Comparison of ENCODE assay signal across 10 cellular contexts in the genomic region with DNA sequence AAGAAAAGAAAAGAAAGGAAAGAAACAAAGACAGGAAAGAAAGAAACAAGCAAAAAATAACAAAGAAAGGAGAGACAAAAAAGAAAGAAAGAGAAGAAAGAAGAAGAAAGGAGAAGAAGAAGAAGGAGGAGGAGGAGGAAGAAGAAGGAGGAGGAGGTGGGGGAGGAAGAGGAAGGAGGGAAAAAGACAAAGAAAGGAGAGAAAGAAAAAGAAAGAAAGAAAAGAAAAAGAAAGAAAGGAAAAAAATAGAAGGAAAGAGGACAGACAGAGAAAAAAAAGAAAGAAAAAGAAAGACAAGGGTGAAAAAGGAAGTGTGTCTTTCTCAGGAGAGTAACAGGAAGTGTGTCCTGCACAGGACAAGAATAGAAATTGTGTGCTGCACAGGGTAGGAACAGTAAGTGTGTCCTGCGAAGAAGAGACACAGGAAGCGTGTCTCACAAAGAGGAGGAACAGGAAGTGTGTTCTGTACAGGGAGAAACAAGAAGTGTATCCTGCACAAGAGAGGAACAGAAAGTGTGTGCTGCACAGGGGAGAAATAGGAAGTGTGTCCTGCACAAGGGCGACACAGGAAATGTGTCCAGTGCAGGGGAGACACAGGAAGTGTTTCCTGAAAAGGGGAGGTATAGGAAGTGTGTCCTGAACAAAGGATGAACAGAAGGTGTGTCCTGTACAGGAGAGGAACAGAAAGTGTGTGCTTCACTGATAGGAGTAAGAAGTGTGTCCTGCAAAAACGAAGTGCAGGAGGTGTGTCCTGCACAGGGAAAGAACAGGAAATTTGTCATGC.
DNase-seq lines count a peak whose midpoint lies in the region; ATAC-seq and TF ChIP-seq lines count a peak whose summit lies in the region.
"Had no signal": no experiment of that assay in that cellular context is flagged by ENCODE, and none has a peak within 500 bp of the region (broad histone marks: within the 10 kb centered on the region; RNA-seq: fewer than 3 reads in every experiment).

No MANE protein-coding gene starts in this region.

- no peak overlapping the region for H2BK5ac ChIP-seq in trophoblast cell (ENCODE audit: low read depth, low read length, poor library complexity)

- H3K4me1 ChIP-seq in trophoblast cell (ENCODE audit: control insufficient read depth in 1 of 2, insufficient read depth in 2 of 2, low read length in 2 of 2) = no peaks in the 10 kb centered on the region
- H3K4me1 ChIP-seq: A549 had no signal

- H3K27me3 Mint-ChIP-seq in activated CD4-positive, alpha-beta T cell treated with anti-CD3 and anti-CD28 coated beads, Interleukin-2, amount 10 ng/mL, durations not matched to agents 7 days and 5 days = no peaks in the 10 kb centered on the region
- H3K27me3 Mint-ChIP-seq in T-helper 2 cell treated with Interferon-gamma antibody and Interleukin-4, amounts not matched to agents 5 μg/mL and 100 μg/mL, for 36 hours (ENCODE audit: low read depth) = no peaks in the 10 kb centered on the region

- H4K12ac ChIP-seq in trophoblast cell (ENCODE audit: low read depth, low read length) = no peak overlapping the region

- H3K27ac Mint-ChIP-seq in activated CD4-positive, alpha-beta T cell treated with anti-CD3 and anti-CD28 coated beads, Interleukin-2, amount 10 ng/mL, durations not matched to agents 7 days and 5 days = peak overlapping the region; percentile 86
- peak overlapping the region; percentile 69 for H3K27ac Mint-ChIP-seq in T-helper 2 cell treated with Interferon-gamma antibody and Interleukin-4, amounts not matched to agents 5 μg/mL and 100 μg/mL, for 36 hours

- no peak overlapping the region for H3K4ac ChIP-seq in trophoblast cell (ENCODE audit: low read depth, low read length)

- no peak overlapping the region for H2AK5ac ChIP-seq in trophoblast cell (ENCODE audit: low read length)

- H3K79me1 ChIP-seq in trophoblast cell (ENCODE audit: low read length) = no peaks in the 10 kb centered on the region

- no peak overlapping the region for H3K23ac ChIP-seq in trophoblast cell (ENCODE audit: low read length)

- H3K4me3 Mint-ChIP-seq in activated CD4-positive, alpha-beta T cell treated with anti-CD3 and anti-CD28 coated beads, Interleukin-2, amount 10 ng/mL, durations not matched to agents 7 days and 5 days = no peak overlapping the region
- H3K4me3 Mint-ChIP-seq in T-helper 2 cell treated with Interferon-gamma antibody and Interleukin-4, amounts not matched to agents 5 μg/mL and 100 μg/mL, for 36 hours = peak overlapping the region; percentile 38

- H3K9me3 ChIP-seq in trophoblast cell (ENCODE audit: insufficient read depth, low read depth, low read length) = no peaks in the 10 kb centered on the region

- no peaks in the 10 kb centered on the region for H3K27me3 ChIP-seq in trophoblast cell (ENCODE audit: insufficient read depth, low read length)

- peaks cover 16% of the 10 kb centered on the region for H3K4me1 Mint-ChIP-seq in activated CD4-positive, alpha-beta T cell treated with anti-CD3 and anti-CD28 coated beads, Interleukin-2, amount 10 ng/mL, durations not matched to agents 7 days and 5 days
- H3K4me1 Mint-ChIP-seq in T-helper 2 cell treated with Interferon-gamma antibody and Interleukin-4, amounts not matched to agents 5 μg/mL and 100 μg/mL, for 36 hours (ENCODE audit: low read depth) = peaks cover 12% of the 10 kb centered on the region

- H3K18ac ChIP-seq in trophoblast cell (ENCODE audit: low read length) = no peak overlapping the region

- ATAC-seq in HG03469 (IDR thresholded peaks at IDR 0.05; ENCODE audit: unreplicated experiment) = peak; percentile 46
- no peak for ATAC-seq in HG02973 (IDR thresholded peaks at IDR 0.05; ENCODE audit: unreplicated experiment)

- no peak overlapping the region for H3K4me2 ChIP-seq in trophoblast cell (ENCODE audit: low read length)
- H3K4me2 ChIP-seq: A549 had no signal

- peaks cover 11% of the 10 kb centered on the region for H3K9me3 Mint-ChIP-seq in activated CD4-positive, alpha-beta T cell treated with anti-CD3 and anti-CD28 coated beads, Interleukin-2, amount 10 ng/mL, durations not matched to agents 7 days and 5 days
- H3K9me3 Mint-ChIP-seq in T-helper 2 cell treated with Interferon-gamma antibody and Interleukin-4, amounts not matched to agents 5 μg/mL and 100 μg/mL, for 36 hours = peaks cover 33% of the 10 kb centered on the region

- H3K4me3 ChIP-seq in trophoblast cell (ENCODE audit: low read depth, low read length) (no peak overlapping the region), coronary artery (no peak overlapping the region)
- H3K4me3 ChIP-seq: A549 had no signal

- H2AFZ ChIP-seq in trophoblast cell (ENCODE audit: insufficient read depth, low read length, poor library complexity) = peak overlapping the region; percentile 13

- H2BK120ac ChIP-seq in trophoblast cell (ENCODE audit: insufficient read depth, low read length, poor library complexity) = no peak overlapping the region

- WGBS in trophoblast cell (ENCODE audit: extremely low coverage, insufficient coverage, insufficient read length) = no CpG with 5 or more reads among the region's 4 CpGs

- no peak for TF ChIP-seq CTCF in coronary artery (IDR thresholded peaks at IDR 0.05)

- H3K36me3 Mint-ChIP-seq in activated CD4-positive, alpha-beta T cell treated with anti-CD3 and anti-CD28 coated beads, Interleukin-2, amount 10 ng/mL, durations not matched to agents 7 days and 5 days (ENCODE audit: low read depth) = peaks cover 8% of the 10 kb centered on the region
- peaks cover 13% of the 10 kb centered on the region for H3K36me3 Mint-ChIP-seq in T-helper 2 cell treated with Interferon-gamma antibody and Interleukin-4, amounts not matched to agents 5 μg/mL and 100 μg/mL, for 36 hours (ENCODE audit: low read depth)

- no peak for DNase-seq in activated CD4-positive, alpha-beta T cell treated with anti-CD3 and anti-CD28 coated beads, Interleukin-2, amount 10 ng/mL, durations not matched to agents 7 days and 5 days
- no peak for DNase-seq in activated CD4-positive, alpha-beta T cell treated with anti-CD3 and anti-CD28 coated beads, Interleukin-2, amount 50 U/mL, for 48 hours
- no peak for DNase-seq in T-helper 2 cell treated with Interferon-gamma antibody and Interleukin-4, amounts not matched to agents 5 μg/mL and 100 μg/mL, for 36 hours (ENCODE audit: low spot score)
- DNase-seq in trophoblast cell (no peak), coronary artery (ENCODE audit: low spot score) (no peak), iPS-NIHi7 (ENCODE audit: extremely low spot score) (no peak)
- DNase-seq: stimulated activated CD4-positive, alpha-beta T cell treated with anti-CD3 and anti-CD28 coated beads, Interleukin-4, amount 100 ng/mL, for 4 hours had no signal

- POLR2A ChIA-PET in activated CD4-positive, alpha-beta T cell treated with anti-CD3 and anti-CD28 coated beads, Interleukin-2, amount 10 ng/mL, durations not matched to agents 7 days and 5 days (lab: Charles Lee) = no interaction called here

- no peaks in the 10 kb centered on the region for H3K36me3 ChIP-seq in trophoblast cell (ENCODE audit: control insufficient read depth in 1 of 2, insufficient read depth in 2 of 2, low read length in 2 of 2)

- no peaks in the 10 kb centered on the region for H3K79me2 ChIP-seq in trophoblast cell (ENCODE audit: control insufficient read depth, insufficient read depth, low read length, poor library complexity)

- H4K8ac ChIP-seq in trophoblast cell (ENCODE audit: low read depth, low read length) = peak overlapping the region; percentile 63

- H3K14ac ChIP-seq in trophoblast cell (ENCODE audit: low read length) = no peak overlapping the region

- no peak overlapping the region for H3K9ac ChIP-seq in trophoblast cell (ENCODE audit: low read length)

- H3K27ac ChIP-seq in trophoblast cell (ENCODE audit: low read depth, low read length) = no peak overlapping the region
- no peak overlapping the region for H3K27ac ChIP-seq in coronary artery
- H3K27ac ChIP-seq: A549 had no signal

- CTCF ChIA-PET in activated CD4-positive, alpha-beta T cell treated with anti-CD3 and anti-CD28 coated beads, Interleukin-2, amount 10 ng/mL, durations not matched to agents 7 days and 5 days (lab: Charles Lee) = no interaction called here

- H2BK12ac ChIP-seq in trophoblast cell (ENCODE audit: low read length) = no peak overlapping the region

- no peak overlapping the region for H4K91ac ChIP-seq in trophoblast cell (ENCODE audit: low read depth, low read length)
